ENCODE assay signal across 1 cellular context in the genomic region with DNA sequence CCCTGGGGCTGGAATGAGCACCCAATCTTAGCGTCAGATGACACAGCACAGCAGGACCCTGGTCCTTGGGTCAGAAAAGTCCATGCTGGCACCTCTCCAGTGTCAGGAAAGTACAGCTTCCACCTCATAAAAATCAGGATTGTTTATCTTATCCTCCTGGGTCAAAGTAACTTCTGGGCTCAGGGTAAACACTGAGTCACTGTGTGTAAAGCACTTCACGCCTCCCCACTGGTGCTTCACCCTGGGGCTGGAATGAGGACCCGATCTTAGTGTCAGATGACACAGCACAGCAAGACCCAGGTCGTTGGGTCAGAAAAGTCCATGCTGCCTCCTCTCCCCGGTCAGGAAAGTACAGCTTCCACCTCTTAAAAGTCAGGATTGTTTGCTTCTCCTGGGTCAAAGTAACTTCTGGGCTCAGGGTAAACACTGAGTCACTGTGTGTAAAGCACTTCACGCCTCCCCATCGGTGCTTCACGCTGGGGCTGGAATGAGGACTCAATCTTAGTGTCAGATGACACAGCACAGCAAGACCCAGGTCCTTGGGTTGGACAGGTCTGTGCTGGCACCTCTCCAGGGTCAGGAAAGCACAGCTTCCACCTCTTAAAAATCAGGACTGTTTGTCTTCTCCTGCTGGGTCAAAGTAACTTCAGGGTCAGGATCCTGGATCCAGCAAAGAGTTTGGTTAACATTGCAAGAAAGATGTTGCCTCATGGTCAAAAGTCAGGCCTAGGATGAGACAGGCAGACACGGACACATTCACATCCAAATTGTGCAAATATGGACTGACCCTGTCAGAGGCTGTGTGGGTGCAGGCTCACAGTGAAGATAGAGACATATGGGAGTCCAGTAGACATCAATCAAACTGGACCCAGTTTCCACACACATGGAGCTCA.
TF ChIP-seq lines count a peak whose summit lies in the region.

No MANE protein-coding gene starts in this region.

TF ChIP-seq in HepG2, 621 proteins besides CTCF, POLR2A, EP300 and RAD21 (continued from another document and continues in another):
- TF ChIP-seq, protein P1, sequence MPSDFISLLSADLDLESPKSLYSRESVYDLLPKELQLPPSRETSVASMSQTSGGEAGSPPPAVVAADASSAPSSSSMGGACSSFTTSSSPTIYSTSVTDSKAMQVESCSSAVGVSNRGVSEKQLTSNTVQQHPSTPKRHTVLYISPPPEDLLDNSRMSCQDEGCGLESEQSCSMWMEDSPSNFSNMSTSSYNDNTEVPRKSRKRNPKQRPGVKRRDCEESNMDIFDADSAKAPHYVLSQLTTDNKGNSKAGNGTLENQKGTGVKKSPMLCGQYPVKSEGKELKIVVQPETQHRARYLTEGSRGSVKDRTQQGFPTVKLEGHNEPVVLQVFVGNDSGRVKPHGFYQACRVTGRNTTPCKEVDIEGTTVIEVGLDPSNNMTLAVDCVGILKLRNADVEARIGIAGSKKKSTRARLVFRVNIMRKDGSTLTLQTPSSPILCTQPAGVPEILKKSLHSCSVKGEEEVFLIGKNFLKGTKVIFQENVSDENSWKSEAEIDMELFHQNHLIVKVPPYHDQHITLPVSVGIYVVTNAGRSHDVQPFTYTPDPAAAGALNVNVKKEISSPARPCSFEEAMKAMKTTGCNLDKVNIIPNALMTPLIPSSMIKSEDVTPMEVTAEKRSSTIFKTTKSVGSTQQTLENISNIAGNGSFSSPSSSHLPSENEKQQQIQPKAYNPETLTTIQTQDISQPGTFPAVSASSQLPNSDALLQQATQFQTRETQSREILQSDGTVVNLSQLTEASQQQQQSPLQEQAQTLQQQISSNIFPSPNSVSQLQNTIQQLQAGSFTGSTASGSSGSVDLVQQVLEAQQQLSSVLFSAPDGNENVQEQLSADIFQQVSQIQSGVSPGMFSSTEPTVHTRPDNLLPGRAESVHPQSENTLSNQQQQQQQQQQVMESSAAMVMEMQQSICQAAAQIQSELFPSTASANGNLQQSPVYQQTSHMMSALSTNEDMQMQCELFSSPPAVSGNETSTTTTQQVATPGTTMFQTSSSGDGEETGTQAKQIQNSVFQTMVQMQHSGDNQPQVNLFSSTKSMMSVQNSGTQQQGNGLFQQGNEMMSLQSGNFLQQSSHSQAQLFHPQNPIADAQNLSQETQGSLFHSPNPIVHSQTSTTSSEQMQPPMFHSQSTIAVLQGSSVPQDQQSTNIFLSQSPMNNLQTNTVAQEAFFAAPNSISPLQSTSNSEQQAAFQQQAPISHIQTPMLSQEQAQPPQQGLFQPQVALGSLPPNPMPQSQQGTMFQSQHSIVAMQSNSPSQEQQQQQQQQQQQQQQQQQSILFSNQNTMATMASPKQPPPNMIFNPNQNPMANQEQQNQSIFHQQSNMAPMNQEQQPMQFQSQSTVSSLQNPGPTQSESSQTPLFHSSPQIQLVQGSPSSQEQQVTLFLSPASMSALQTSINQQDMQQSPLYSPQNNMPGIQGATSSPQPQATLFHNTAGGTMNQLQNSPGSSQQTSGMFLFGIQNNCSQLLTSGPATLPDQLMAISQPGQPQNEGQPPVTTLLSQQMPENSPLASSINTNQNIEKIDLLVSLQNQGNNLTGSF (CRISPR knock-in tag; IDR thresholded peaks at IDR 0.05) = no peak
- TF ChIP-seq, protein P2, sequence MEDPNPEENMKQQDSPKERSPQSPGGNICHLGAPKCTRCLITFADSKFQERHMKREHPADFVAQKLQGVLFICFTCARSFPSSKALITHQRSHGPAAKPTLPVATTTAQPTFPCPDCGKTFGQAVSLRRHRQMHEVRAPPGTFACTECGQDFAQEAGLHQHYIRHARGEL (CRISPR knock-in tag; IDR thresholded peaks at IDR 0.05) = no peak
- TF ChIP-seq YEATS2 (CRISPR knock-in tag; IDR thresholded peaks at IDR 0.05; ENCODE audit: borderline replicate concordance) = peak; percentile 62; the same call in 1 of the 2 replicates
- TF ChIP-seq, protein P3, sequence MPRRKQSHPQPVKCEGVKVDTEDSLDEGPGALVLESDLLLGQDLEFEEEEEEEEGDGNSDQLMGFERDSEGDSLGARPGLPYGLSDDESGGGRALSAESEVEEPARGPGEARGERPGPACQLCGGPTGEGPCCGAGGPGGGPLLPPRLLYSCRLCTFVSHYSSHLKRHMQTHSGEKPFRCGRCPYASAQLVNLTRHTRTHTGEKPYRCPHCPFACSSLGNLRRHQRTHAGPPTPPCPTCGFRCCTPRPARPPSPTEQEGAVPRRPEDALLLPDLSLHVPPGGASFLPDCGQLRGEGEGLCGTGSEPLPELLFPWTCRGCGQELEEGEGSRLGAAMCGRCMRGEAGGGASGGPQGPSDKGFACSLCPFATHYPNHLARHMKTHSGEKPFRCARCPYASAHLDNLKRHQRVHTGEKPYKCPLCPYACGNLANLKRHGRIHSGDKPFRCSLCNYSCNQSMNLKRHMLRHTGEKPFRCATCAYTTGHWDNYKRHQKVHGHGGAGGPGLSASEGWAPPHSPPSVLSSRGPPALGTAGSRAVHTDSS (CRISPR knock-in tag; conservative IDR thresholded peaks at IDR 0.05) = 0 out of 2 replicates have a peak, but pooled peaks have one; percentile 43
- no peak for TF ChIP-seq NFE2L1 (CRISPR knock-in tag; IDR thresholded peaks at IDR 0.05; ENCODE audit: borderline replicate concordance)
- TF ChIP-seq TCF7L2 (IDR thresholded peaks at IDR 0.05; ENCODE audit: low read depth, low read length) = no peak
- no peak for TF ChIP-seq ZNF766 (CRISPR knock-in tag; IDR thresholded peaks at IDR 0.05; ENCODE audit: borderline replicate concordance)
- TF ChIP-seq ETV5 (CRISPR knock-in tag; IDR thresholded peaks at IDR 0.05; ENCODE audit: borderline replicate concordance) = peak; percentile 31; the same call in 1 of the 2 replicates
- peak; percentile 92 for TF ChIP-seq ZNF878 (CRISPR knock-in tag; IDR thresholded peaks at IDR 0.05)
- no peak for TF ChIP-seq ZNF496 (CRISPR knock-in tag; IDR thresholded peaks at IDR 0.05; ENCODE audit: insufficient replicate concordance)
- 0 out of 2 replicates have a peak, but pooled peaks have one; percentile 26 for TF ChIP-seq KDM2A (CRISPR knock-in tag; IDR thresholded peaks at IDR 0.05; ENCODE audit: borderline replicate concordance, low read depth)
- no peak for TF ChIP-seq ZNF678 (CRISPR knock-in tag; IDR thresholded peaks at IDR 0.05)
- TF ChIP-seq, protein P4, sequence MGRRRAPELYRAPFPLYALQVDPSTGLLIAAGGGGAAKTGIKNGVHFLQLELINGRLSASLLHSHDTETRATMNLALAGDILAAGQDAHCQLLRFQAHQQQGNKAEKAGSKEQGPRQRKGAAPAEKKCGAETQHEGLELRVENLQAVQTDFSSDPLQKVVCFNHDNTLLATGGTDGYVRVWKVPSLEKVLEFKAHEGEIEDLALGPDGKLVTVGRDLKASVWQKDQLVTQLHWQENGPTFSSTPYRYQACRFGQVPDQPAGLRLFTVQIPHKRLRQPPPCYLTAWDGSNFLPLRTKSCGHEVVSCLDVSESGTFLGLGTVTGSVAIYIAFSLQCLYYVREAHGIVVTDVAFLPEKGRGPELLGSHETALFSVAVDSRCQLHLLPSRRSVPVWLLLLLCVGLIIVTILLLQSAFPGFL (CRISPR knock-in tag; IDR thresholded peaks at IDR 0.05) = no peak
- TF ChIP-seq, protein P5, sequence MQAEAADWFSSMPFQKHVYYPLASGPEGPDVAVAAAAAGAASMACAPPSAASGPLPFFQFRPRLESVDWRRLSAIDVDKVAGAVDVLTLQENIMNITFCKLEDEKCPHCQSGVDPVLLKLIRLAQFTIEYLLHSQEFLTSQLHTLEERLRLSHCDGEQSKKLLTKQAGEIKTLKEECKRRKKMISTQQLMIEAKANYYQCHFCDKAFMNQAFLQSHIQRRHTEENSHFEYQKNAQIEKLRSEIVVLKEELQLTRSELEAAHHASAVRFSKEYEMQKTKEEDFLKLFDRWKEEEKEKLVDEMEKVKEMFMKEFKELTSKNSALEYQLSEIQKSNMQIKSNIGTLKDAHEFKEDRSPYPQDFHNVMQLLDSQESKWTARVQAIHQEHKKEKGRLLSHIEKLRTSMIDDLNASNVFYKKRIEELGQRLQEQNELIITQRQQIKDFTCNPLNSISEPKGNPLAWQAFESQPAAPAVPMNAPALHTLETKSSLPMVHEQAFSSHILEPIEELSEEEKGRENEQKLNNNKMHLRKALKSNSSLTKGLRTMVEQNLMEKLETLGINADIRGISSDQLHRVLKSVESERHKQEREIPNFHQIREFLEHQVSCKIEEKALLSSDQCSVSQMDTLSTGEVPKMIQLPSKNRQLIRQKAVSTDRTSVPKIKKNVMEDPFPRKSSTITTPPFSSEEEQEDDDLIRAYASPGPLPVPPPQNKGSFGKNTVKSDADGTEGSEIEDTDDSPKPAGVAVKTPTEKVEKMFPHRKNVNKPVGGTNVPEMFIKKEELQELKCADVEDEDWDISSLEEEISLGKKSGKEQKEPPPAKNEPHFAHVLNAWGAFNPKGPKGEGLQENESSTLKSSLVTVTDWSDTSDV (CRISPR knock-in tag; IDR thresholded peaks at IDR 0.05) = peak; percentile 57; the same call in 1 of the 2 replicates
- TF ChIP-seq ZNF260 (CRISPR knock-in tag; IDR thresholded peaks at IDR 0.05; ENCODE audit: borderline replicate concordance, low read depth) = no peak
- no peak for TF ChIP-seq SRY (CRISPR knock-in tag; IDR thresholded peaks at IDR 0.05)
- TF ChIP-seq, protein P6, sequence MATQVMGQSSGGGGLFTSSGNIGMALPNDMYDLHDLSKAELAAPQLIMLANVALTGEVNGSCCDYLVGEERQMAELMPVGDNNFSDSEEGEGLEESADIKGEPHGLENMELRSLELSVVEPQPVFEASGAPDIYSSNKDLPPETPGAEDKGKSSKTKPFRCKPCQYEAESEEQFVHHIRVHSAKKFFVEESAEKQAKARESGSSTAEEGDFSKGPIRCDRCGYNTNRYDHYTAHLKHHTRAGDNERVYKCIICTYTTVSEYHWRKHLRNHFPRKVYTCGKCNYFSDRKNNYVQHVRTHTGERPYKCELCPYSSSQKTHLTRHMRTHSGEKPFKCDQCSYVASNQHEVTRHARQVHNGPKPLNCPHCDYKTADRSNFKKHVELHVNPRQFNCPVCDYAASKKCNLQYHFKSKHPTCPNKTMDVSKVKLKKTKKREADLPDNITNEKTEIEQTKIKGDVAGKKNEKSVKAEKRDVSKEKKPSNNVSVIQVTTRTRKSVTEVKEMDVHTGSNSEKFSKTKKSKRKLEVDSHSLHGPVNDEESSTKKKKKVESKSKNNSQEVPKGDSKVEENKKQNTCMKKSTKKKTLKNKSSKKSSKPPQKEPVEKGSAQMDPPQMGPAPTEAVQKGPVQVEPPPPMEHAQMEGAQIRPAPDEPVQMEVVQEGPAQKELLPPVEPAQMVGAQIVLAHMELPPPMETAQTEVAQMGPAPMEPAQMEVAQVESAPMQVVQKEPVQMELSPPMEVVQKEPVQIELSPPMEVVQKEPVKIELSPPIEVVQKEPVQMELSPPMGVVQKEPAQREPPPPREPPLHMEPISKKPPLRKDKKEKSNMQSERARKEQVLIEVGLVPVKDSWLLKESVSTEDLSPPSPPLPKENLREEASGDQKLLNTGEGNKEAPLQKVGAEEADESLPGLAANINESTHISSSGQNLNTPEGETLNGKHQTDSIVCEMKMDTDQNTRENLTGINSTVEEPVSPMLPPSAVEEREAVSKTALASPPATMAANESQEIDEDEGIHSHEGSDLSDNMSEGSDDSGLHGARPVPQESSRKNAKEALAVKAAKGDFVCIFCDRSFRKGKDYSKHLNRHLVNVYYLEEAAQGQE (IDR thresholded peaks at IDR 0.05; ENCODE audit: borderline replicate concordance in 1 of 2, low read depth in 1 of 2, low read length in 2 of 2) = no peak
- peak; percentile 84; the same call in 1 of the 2 replicates for TF ChIP-seq RNF2 (conservative IDR thresholded peaks at IDR 0.05; ENCODE audit: low read depth)
- TF ChIP-seq ZNF883 (CRISPR knock-in tag; IDR thresholded peaks at IDR 0.05; ENCODE audit: not compliant biosample characterization) = no peak
- no peak for TF ChIP-seq ZNF367 (CRISPR knock-in tag; IDR thresholded peaks at IDR 0.05; ENCODE audit: borderline replicate concordance)
- TF ChIP-seq ZNF629 (CRISPR knock-in tag; conservative IDR thresholded peaks at IDR 0.05) = no peak
- peak; percentile 98 for TF ChIP-seq HMG20B (CRISPR knock-in tag; conservative IDR thresholded peaks at IDR 0.05)
- TF ChIP-seq ZNF724P (CRISPR knock-in tag; IDR thresholded peaks at IDR 0.05; ENCODE audit: borderline replicate concordance) = peak; percentile 70; the same call in 1 of the 2 replicates
- TF ChIP-seq NR1H2 (CRISPR knock-in tag; IDR thresholded peaks at IDR 0.05; ENCODE audit: borderline replicate concordance, low read depth) = no peak
- TF ChIP-seq ZNF569 (CRISPR knock-in tag; IDR thresholded peaks at IDR 0.05; ENCODE audit: borderline replicate concordance) = no peak
- TF ChIP-seq RORA (CRISPR knock-in tag; IDR thresholded peaks at IDR 0.05) = no peak
- TF ChIP-seq ZNF737 (CRISPR knock-in tag; IDR thresholded peaks at IDR 0.05; ENCODE audit: borderline replicate concordance) = no peak
- 0 out of 2 replicates have a peak, but pooled peaks have one; percentile 81 for TF ChIP-seq ZNF101 (CRISPR knock-in tag; IDR thresholded peaks at IDR 0.05; ENCODE audit: borderline replicate concordance, low read depth)
- TF ChIP-seq ZNF562 (CRISPR knock-in tag; IDR thresholded peaks at IDR 0.05; ENCODE audit: borderline replicate concordance) = no peak; the same call in 1 of the 2 replicates
- TF ChIP-seq, protein P7, sequence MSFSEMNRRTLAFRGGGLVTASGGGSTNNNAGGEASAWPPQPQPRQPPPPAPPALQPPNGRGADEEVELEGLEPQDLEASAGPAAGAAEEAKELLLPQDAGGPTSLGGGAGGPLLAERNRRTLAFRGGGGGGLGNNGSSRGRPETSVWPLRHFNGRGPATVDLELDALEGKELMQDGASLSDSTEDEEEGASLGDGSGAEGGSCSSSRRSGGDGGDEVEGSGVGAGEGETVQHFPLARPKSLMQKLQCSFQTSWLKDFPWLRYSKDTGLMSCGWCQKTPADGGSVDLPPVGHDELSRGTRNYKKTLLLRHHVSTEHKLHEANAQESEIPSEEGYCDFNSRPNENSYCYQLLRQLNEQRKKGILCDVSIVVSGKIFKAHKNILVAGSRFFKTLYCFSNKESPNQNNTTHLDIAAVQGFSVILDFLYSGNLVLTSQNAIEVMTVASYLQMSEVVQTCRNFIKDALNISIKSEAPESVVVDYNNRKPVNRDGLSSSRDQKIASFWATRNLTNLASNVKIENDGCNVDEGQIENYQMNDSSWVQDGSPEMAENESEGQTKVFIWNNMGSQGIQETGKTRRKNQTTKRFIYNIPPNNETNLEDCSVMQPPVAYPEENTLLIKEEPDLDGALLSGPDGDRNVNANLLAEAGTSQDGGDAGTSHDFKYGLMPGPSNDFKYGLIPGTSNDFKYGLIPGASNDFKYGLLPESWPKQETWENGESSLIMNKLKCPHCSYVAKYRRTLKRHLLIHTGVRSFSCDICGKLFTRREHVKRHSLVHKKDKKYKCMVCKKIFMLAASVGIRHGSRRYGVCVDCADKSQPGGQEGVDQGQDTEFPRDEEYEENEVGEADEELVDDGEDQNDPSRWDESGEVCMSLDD (CRISPR knock-in tag; IDR thresholded peaks at IDR 0.05; ENCODE audit: borderline replicate concordance) = no peak
- TF ChIP-seq SKI (IDR thresholded peaks at IDR 0.05; ENCODE audit: partially characterized antibody) = peak; percentile 73
- no peak for TF ChIP-seq KAT7 (CRISPR knock-in tag; IDR thresholded peaks at IDR 0.05; ENCODE audit: borderline replicate concordance)
- TF ChIP-seq ZNF451 (CRISPR knock-in tag; IDR thresholded peaks at IDR 0.05) = no peak
- peak; percentile 99 for TF ChIP-seq FOSL1 (CRISPR knock-in tag; IDR thresholded peaks at IDR 0.05; ENCODE audit: borderline replicate concordance)
- TF ChIP-seq HNRNPUL1 (IDR thresholded peaks at IDR 0.05; ENCODE audit: low read depth, low read length) = no peak
